20 cellular contexts compared by ENCODE assay signal in the genomic region with DNA sequence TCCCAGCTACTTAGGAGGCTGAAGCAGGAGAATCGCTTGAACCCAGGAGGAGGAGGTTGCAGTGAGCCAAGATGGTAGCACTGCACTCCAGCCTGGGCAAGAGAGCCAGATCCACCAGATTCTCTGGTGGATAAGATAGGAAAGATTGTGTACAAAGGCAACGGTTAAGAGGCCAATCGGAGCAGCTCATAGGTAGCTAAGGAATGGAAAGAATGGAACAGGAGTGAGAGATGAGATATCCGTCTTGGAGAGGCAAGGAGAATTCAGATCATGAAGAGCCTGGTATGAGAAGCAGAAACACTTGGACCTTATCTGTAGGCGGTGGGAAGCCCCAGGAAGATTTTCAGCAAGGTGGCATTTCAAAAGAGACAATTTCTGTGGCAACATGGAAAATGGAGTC. TPM values are rescaled to one million over a fixed set of nuclear protein-coding genes. Genes with fewer than 3 reads are reported as not detected.
"Had no signal": no experiment of that assay in that cellular context is flagged by ENCODE, and none has a peak within 500 bp of the region (broad histone marks: within the 10 kb centered on the region; RNA-seq: fewer than 3 reads in every experiment).

No MANE protein-coding gene starts in this region.

- H3K4me2 ChIP-seq: SK-N-SH had no signal

- H3K4me3 ChIP-seq: MG63 had no signal

- H3K27me3 ChIP-seq: MG63 had no signal

- H3K9ac ChIP-seq: SK-N-SH had no signal

- H3K36me3 ChIP-seq: MG63 had no signal

- FAIRE-seq: RCC 7860 had no signal

- H3K9me3 ChIP-seq: MG63, SK-N-SH had no signal

- DNase-seq: KBM-7, MG63, NCI-H1092, NCI-H1105 treated with DMSO at 0.1 percent for 48 hours, NCI-H1417 treated with DMSO at 0.1 percent for 48 hours, NCI-H146, NCI-H1694 treated with DMSO at 0.1 percent for 48 hours, NCI-H2029, NCI-H2081 treated with DMSO at 0.1 percent for 48 hours, NCI-H2171, NCI-H226, NCI-H446, NCI-H510A, NCI-H524 treated with DMSO at 0.1 percent for 48 hours, NCI-H774, RPMI8226, SHP77, SK-N-SH had no signal

RNA-seq across cellular contexts. Expression of gene TTR, which starts 27.1 kb away (rescaled TPM):
- total RNA-seq: LHCN-M2 had no signal
- polyA plus RNA-seq: SK-N-SH had no signal
